In genomic region chr4:48578132-48578964, GRCh38 we compare ENCODE assay signal across 8 cellular contexts.
DNase-seq lines count a peak whose midpoint lies in the region; ATAC-seq and TF ChIP-seq lines count a peak whose summit lies in the region.

No MANE protein-coding gene starts in this region.

- no peaks in the 10 kb centered on the region for H3K27me3 ChIP-seq in IMR-90 (ENCODE audit: control insufficient read depth, insufficient read depth, low read length)
- H3K27me3 ChIP-seq in trophoblast cell (ENCODE audit: insufficient read depth, low read length) = no peaks in the 10 kb centered on the region

- no peak overlapping the region for H4K5ac ChIP-seq in IMR-90 (ENCODE audit: low read depth, low read length)

- WGBS in IMR-90 (ENCODE audit: extremely low coverage in 2 of 2, insufficient read length in 1 of 2), 2 experiments = no CpG with 5 or more reads among the region's 3 CpGs
- WGBS in trophoblast cell (ENCODE audit: extremely low coverage, insufficient coverage, insufficient read length) = no CpG with 5 or more reads among the region's 3 CpGs

- intact Hi-C loops in IMR-90 (cut with micrococcal nuclease) = loop anchor here (1.0 kb wide), 3 partner anchors 103 to 385 kb away; partner anchors contain the start of gene FRYL

- H3K36me3 Mint-ChIP-seq in activated naive CD4-positive, alpha-beta T cell treated with anti-CD3 and anti-CD28 coated beads, Interleukin-2, amount 10 ng/mL, durations not matched to agents 7 days and 5 days = peaks cover 37% of the 10 kb centered on the region
- no peaks in the 10 kb centered on the region for H3K36me3 Mint-ChIP-seq in glutamatergic neuron (ENCODE audit: unreplicated experiment)

- dilution Hi-C loops in IMR-90 (cut with HindIII; ENCODE audit: low sequenced_read_pairs, unreplicated experiment) = no loop called here

- H3K4ac ChIP-seq in IMR-90 (ENCODE audit: low read depth, low read length) (no peak overlapping the region), trophoblast cell (ENCODE audit: low read depth, low read length) (no peak overlapping the region)

- no peak overlapping the region for H3K4me3 Mint-ChIP-seq in activated naive CD4-positive, alpha-beta T cell treated with anti-CD3 and anti-CD28 coated beads, Interleukin-2, amount 10 ng/mL, durations not matched to agents 7 days and 5 days
- no peak overlapping the region for H3K4me3 Mint-ChIP-seq in glutamatergic neuron (ENCODE audit: unreplicated experiment)

- no peak overlapping the region for H2BK15ac ChIP-seq in IMR-90 (ENCODE audit: low read depth, low read length)

- no peaks in the 10 kb centered on the region for H3K79me2 ChIP-seq in trophoblast cell (ENCODE audit: control insufficient read depth, insufficient read depth, low read length, poor library complexity)

- H2BK120ac ChIP-seq in IMR-90 (ENCODE audit: low read depth, low read length) = no peak overlapping the region
- H2BK120ac ChIP-seq in trophoblast cell (ENCODE audit: insufficient read depth, low read length, poor library complexity) = no peak overlapping the region

- DNase-seq in EH (ENCODE audit: low read depth) (peak; percentile 73), IMR-90 (peak; percentile 78), OCI-M1 (lab: John Stamatoyannopoulos, UW) (peak; percentile 82), glutamatergic neuron (peak; percentile 42), trophoblast cell (peak; percentile 52 to 85)
- peak; percentile 59 for DNase-seq in activated naive CD4-positive, alpha-beta T cell treated with anti-CD3 and anti-CD28 coated beads, Interleukin-2, amount 10 ng/mL, durations not matched to agents 7 days and 5 days

- peak; percentile 83 for ATAC-seq in GM21515 (IDR thresholded peaks at IDR 0.05; ENCODE audit: unreplicated experiment)
- ATAC-seq in IMR-90 (ENCODE audit: low read depth) = peak; percentile 99
- ATAC-seq in HG03457 (IDR thresholded peaks at IDR 0.05; ENCODE audit: unreplicated experiment) = no peak

- H2BK20ac ChIP-seq in IMR-90 (ENCODE audit: low read depth, low read length) = no peak overlapping the region

- in situ Hi-C loops in IMR-90 (cut with MboI; ENCODE audit: low sequenced_read_pairs) = loop anchor here (25.0 kb wide), 1 partner anchor 259 kb away; the partner anchor contains the start of gene OCIAD1

- H3K18ac ChIP-seq in IMR-90 (ENCODE audit: low read depth, low read length) (no peak overlapping the region), trophoblast cell (ENCODE audit: low read length) (no peak overlapping the region)

- POLR2A ChIA-PET in IMR-90 (lab: Charles Lee; ENCODE audit: unreplicated experiment) = interaction anchor here (0.5 kb wide), 1 partner anchor 266 kb away, joined by 3 read pairs; no protein-coding TSS in a partner anchor

- no peak overlapping the region for H3K27ac Mint-ChIP-seq in activated naive CD4-positive, alpha-beta T cell treated with anti-CD3 and anti-CD28 coated beads, Interleukin-2, amount 10 ng/mL, durations not matched to agents 7 days and 5 days
- H3K27ac Mint-ChIP-seq in glutamatergic neuron (ENCODE audit: unreplicated experiment) = no peak overlapping the region

- H3K27ac ChIP-seq in IMR-90 (ENCODE audit: insufficient read depth, low read length) = no peak overlapping the region
- no peak overlapping the region for H3K27ac ChIP-seq in trophoblast cell (ENCODE audit: low read depth, low read length)

- CTCF ChIA-PET in IMR-90 (lab: Yijun Ruan, JAX) = interaction anchor here (0.5 to 1.5 kb wide), 14 partner anchors 10 to 395 kb away, joined by 3 to 5 read pairs (median 3); no protein-coding TSS in a partner anchor
- CTCF ChIA-PET in activated naive CD4-positive, alpha-beta T cell treated with anti-CD3 and anti-CD28 coated beads, Interleukin-2, amount 10 ng/mL, durations not matched to agents 7 days and 5 days (lab: Charles Lee) = interaction anchor here (0.6 to 3.3 kb wide), 22 partner anchors 10 to 387 kb away, joined by 3 to 17 read pairs (median 4); partner anchors contain the start of gene OCIAD2

- TF ChIP-seq CTCF in IMR-90 (conservative IDR thresholded peaks at IDR 0.05; ENCODE audit: low read depth, low read length) (peak; percentile 87), glutamatergic neuron (IDR thresholded peaks at IDR 0.05; ENCODE audit: partially characterized antibody, unreplicated experiment) (peak; percentile 92)

- no peaks in the 10 kb centered on the region for H3K4me1 Mint-ChIP-seq in activated naive CD4-positive, alpha-beta T cell treated with anti-CD3 and anti-CD28 coated beads, Interleukin-2, amount 10 ng/mL, durations not matched to agents 7 days and 5 days
- no peaks in the 10 kb centered on the region for H3K4me1 Mint-ChIP-seq in glutamatergic neuron (ENCODE audit: low read depth, unreplicated experiment)

- H3K9me1 ChIP-seq in IMR-90 (ENCODE audit: insufficient read depth, low read length) = no peaks in the 10 kb centered on the region

- H3K4me2 ChIP-seq in IMR-90 (ENCODE audit: low read depth, low read length) (no peak overlapping the region), trophoblast cell (ENCODE audit: low read length) (no peak overlapping the region)

- H2BK5ac ChIP-seq in IMR-90 (ENCODE audit: low read depth, low read length, poor library complexity, severe bottlenecking) (no peak overlapping the region), trophoblast cell (ENCODE audit: low read depth, low read length, poor library complexity) (no peak overlapping the region)

- peaks cover 5% of the 10 kb centered on the region for H3K36me3 ChIP-seq in IMR-90 (ENCODE audit: control insufficient read depth, insufficient read depth, low read length)
- peaks cover 3 to 7% of the 10 kb centered on the region in 2 experiments for H3K36me3 ChIP-seq in trophoblast cell (ENCODE audit: control insufficient read depth in 1 of 2, insufficient read depth in 2 of 2, low read length in 2 of 2)

- TF ChIP-seq RAD21 in IMR-90 (IDR thresholded peaks at IDR 0.05; ENCODE audit: low read length) = peak; percentile 86

- no peaks in the 10 kb centered on the region for H4K20me1 ChIP-seq in IMR-90 (ENCODE audit: insufficient read depth, low read length)

- BruUV-seq in IMR-90 (replicated peaks; lab: Mats Ljungman, UMichigan) = no TSS peak

- no peaks in the 10 kb centered on the region for H3K9me3 ChIP-seq in IMR-90 (ENCODE audit: control insufficient read depth, insufficient read depth, low read length)
- H3K9me3 ChIP-seq in trophoblast cell (ENCODE audit: insufficient read depth, low read depth, low read length) = no peaks in the 10 kb centered on the region

- H3K56ac ChIP-seq in IMR-90 (ENCODE audit: extremely low read depth, insufficient read depth, low read length) = no peak overlapping the region

- H2AK5ac ChIP-seq in IMR-90 (ENCODE audit: low read depth, low read length) = no peak overlapping the region
- H2AK5ac ChIP-seq in trophoblast cell (ENCODE audit: low read length) = no peak overlapping the region

- H3K27me3 Mint-ChIP-seq in activated naive CD4-positive, alpha-beta T cell treated with anti-CD3 and anti-CD28 coated beads, Interleukin-2, amount 10 ng/mL, durations not matched to agents 7 days and 5 days = no peaks in the 10 kb centered on the region
- no peaks in the 10 kb centered on the region for H3K27me3 Mint-ChIP-seq in glutamatergic neuron (ENCODE audit: unreplicated experiment)

- no peak overlapping the region for H4K12ac ChIP-seq in trophoblast cell (ENCODE audit: low read depth, low read length)

- H3K14ac ChIP-seq in IMR-90 (replicated peaks; ENCODE audit: low read depth, low read length) = no peak overlapping the region
- H3K14ac ChIP-seq in trophoblast cell (ENCODE audit: low read length) = no peak overlapping the region

- no peak overlapping the region for H4K8ac ChIP-seq in IMR-90 (ENCODE audit: low read depth in 2 of 2, low read length in 2 of 2)
- H4K8ac ChIP-seq in trophoblast cell (ENCODE audit: low read depth, low read length) = no peak overlapping the region

- no peak overlapping the region for H3K9ac ChIP-seq in IMR-90 (ENCODE audit: low read depth, low read length)
- H3K9ac ChIP-seq in trophoblast cell (ENCODE audit: low read length) = no peak overlapping the region

- H3K23ac ChIP-seq in IMR-90 (ENCODE audit: low read depth, low read length) (no peak overlapping the region), trophoblast cell (ENCODE audit: low read length) (no peak overlapping the region)

- no peak overlapping the region for H2BK12ac ChIP-seq in trophoblast cell (ENCODE audit: low read length)

- TF ChIP-seq POLR2A in IMR-90 (IDR thresholded peaks at IDR 0.05; ENCODE audit: low read depth, low read length) = no peak

- H2AFZ ChIP-seq in IMR-90 (replicated peaks; ENCODE audit: low read length, poor library complexity) (no peak overlapping the region), trophoblast cell (ENCODE audit: insufficient read depth, low read length, poor library complexity) (no peak overlapping the region)

- H3K4me1 ChIP-seq in IMR-90 (ENCODE audit: control insufficient read depth, insufficient read depth, low read length) = no peaks in the 10 kb centered on the region
- no peaks in the 10 kb centered on the region for H3K4me1 ChIP-seq in trophoblast cell (ENCODE audit: control insufficient read depth in 1 of 2, insufficient read depth in 2 of 2, low read length in 2 of 2)

- no peaks in the 10 kb centered on the region; a peak in 1 of 4 replicates for H3K79me1 ChIP-seq in IMR-90 (ENCODE audit: low read depth in 1 of 2, low read length in 2 of 2)
- H3K79me1 ChIP-seq in trophoblast cell (ENCODE audit: low read length) = no peaks in the 10 kb centered on the region

- H3K9me3 Mint-ChIP-seq in activated naive CD4-positive, alpha-beta T cell treated with anti-CD3 and anti-CD28 coated beads, Interleukin-2, amount 10 ng/mL, durations not matched to agents 7 days and 5 days = no peaks in the 10 kb centered on the region
- H3K9me3 Mint-ChIP-seq in glutamatergic neuron (ENCODE audit: unreplicated experiment) = no peaks in the 10 kb centered on the region

- H4K91ac ChIP-seq in IMR-90 (ENCODE audit: insufficient read depth, low read depth, low read length) (no peak overlapping the region), trophoblast cell (ENCODE audit: low read depth, low read length) (no peak overlapping the region)

- H3K4me3 ChIP-seq in IMR-90 (ENCODE audit: insufficient read depth, low read depth, low read length) (no peak overlapping the region), trophoblast cell (ENCODE audit: low read depth, low read length) (no peak overlapping the region)

- no peak overlapping the region for H2AK9ac ChIP-seq in IMR-90 (replicated peaks; ENCODE audit: low read depth, low read length, poor library complexity)

TF ChIP-seq in IMR-90, 13 proteins besides CTCF, POLR2A, EP300 and RAD21:
- TF ChIP-seq SMC3 (IDR thresholded peaks at IDR 0.05; ENCODE audit: low read depth, low read length) = peak; percentile 91
- TF ChIP-seq BHLHE40 (IDR thresholded peaks at IDR 0.05; ENCODE audit: low read depth, low read length) = no peak
- TF ChIP-seq CEBPB (IDR thresholded peaks at IDR 0.05; ENCODE audit: low read depth, low read length) = peak; percentile 18; the same call in 1 of the 2 replicates
